8 cellular contexts compared by ENCODE assay signal in genomic region chr5:181243521-181244307, GRCh38. TPM values are rescaled to one million over a fixed set of nuclear protein-coding genes. Genes with fewer than 3 reads are reported as not detected.
DNase-seq lines count a peak whose midpoint lies in the region; ATAC-seq and TF ChIP-seq lines count a peak whose summit lies in the region.

Gene RACK1, minus strand, starts transcription at chr5:181243906. Its CDS starts 106 bp downstream, at chr5:181243800.

- POLR2A ChIA-PET in activated CD4-positive, alpha-beta memory T cell treated with anti-CD3 and anti-CD28 coated beads for 36 hours (lab: Charles Lee): interaction anchor here (0.8 to 12.0 kb wide), 9 partner anchors 9 to 412 kb away, joined by 3 to 100 read pairs (median 4); partner anchors contain the start of genes TRIM41, TRIM52 and TRIM7

- peak within 1 kb of the TSS; percentile 96 for H3K27ac ChIP-seq in HL-60 (replicated peaks)
- H3K27ac ChIP-seq in endodermal cell (ENCODE audit: low read depth, low read length): peak within 1 kb of the TSS; percentile 96

- intact Hi-C loops in activated CD4-positive, alpha-beta memory T cell treated with anti-CD3 and anti-CD28 coated beads for 36 hours (cut with micrococcal nuclease): loop anchor here (1.0 to 10.0 kb wide), 6 partner anchors 20 to 749 kb away; partner anchors contain the start of genes CNOT6, MGAT1, TRIM41 and TRIM7
- intact Hi-C loops in mucosa of descending colon (cut with DNase I, micrococcal nuclease): no loop called here

- peak within 1 kb of the TSS; percentile 98 for H3K4me3 Mint-ChIP-seq in activated CD4-positive, alpha-beta memory T cell treated with anti-CD3 and anti-CD28 coated beads for 36 hours
- H3K4me3 Mint-ChIP-seq in endodermal cell: peak within 1 kb of the TSS; percentile 100

- H3K4me1 ChIP-seq in endodermal cell (ENCODE audit: control insufficient read depth, insufficient read depth, low read length) (peaks cover 8% of the 10 kb centered on the region), mucosa of descending colon (ENCODE audit: low read depth) (peaks cover 31% of the 10 kb centered on the region)

- H3K36me3 ChIP-seq in endodermal cell (ENCODE audit: control insufficient read depth, insufficient read depth, low read length) (peaks cover 39% of the 10 kb centered on the region), mucosa of descending colon (ENCODE audit: low read depth) (peaks cover 4% of the 10 kb centered on the region)

- H3K27me3 ChIP-seq in HL-60 (ENCODE audit: insufficient read depth, poor library complexity, severe bottlenecking) (no peaks in the 10 kb centered on the region), endodermal cell (ENCODE audit: control insufficient read depth, insufficient read depth, low read length, poor library complexity, severe bottlenecking) (no peaks in the 10 kb centered on the region)

- H3K4me1 Mint-ChIP-seq in activated CD4-positive, alpha-beta memory T cell treated with anti-CD3 and anti-CD28 coated beads for 36 hours (ENCODE audit: low read depth): peaks cover 51% of the 10 kb centered on the region
- H3K4me1 Mint-ChIP-seq in endodermal cell: peaks cover 32% of the 10 kb centered on the region

- no peaks in the 10 kb centered on the region for H3K9me3 ChIP-seq in endodermal cell (ENCODE audit: control insufficient read depth, low read length)
- H3K9me3 ChIP-seq in mucosa of descending colon: no peaks in the 10 kb centered on the region

- H3K9ac ChIP-seq in endodermal cell (ENCODE audit: extremely low read depth, low read length, poor library complexity, severe bottlenecking): peak within 1 kb of the TSS; percentile 99

- peak within 1 kb of the TSS; percentile 99 for H3K27ac Mint-ChIP-seq in activated CD4-positive, alpha-beta memory T cell treated with anti-CD3 and anti-CD28 coated beads for 36 hours
- H3K27ac Mint-ChIP-seq in endodermal cell: peak within 1 kb of the TSS; percentile 99

- peaks cover 61% of the 10 kb centered on the region for H3K36me3 Mint-ChIP-seq in activated CD4-positive, alpha-beta memory T cell treated with anti-CD3 and anti-CD28 coated beads for 36 hours
- peaks cover 55% of the 10 kb centered on the region for H3K36me3 Mint-ChIP-seq in endodermal cell (ENCODE audit: low read depth)

- ATAC-seq in GM19455 (IDR thresholded peaks at IDR 0.05; ENCODE audit: unreplicated experiment) (peak; percentile 56), mucosa of descending colon (peak; percentile 71)

- WGBS in endodermal cell (ENCODE audit: insufficient coverage in 1 of 2, insufficient read length in 1 of 2), 2 experiments: 0% methylated on average over 40 to 52 of the region's 52 CpGs

- peak within 1 kb of the TSS; percentile 65 for H3K4me3 ChIP-seq in HL-60 (replicated peaks; ENCODE audit: insufficient read depth, low read length)
- peak within 1 kb of the TSS; percentile 98 for H3K4me3 ChIP-seq in endodermal cell (ENCODE audit: low read length)
- peak within 1 kb of the TSS; percentile 64 for H3K4me3 ChIP-seq in mucosa of descending colon

- DNase-seq in Ammon's horn (ENCODE audit: low spot score) (peak; percentile 92), HL-60 (ENCODE audit: low read depth in 1 of 2, low spot score in 1 of 2) (peak; percentile 90), endodermal cell (peak; percentile 95), mucosa of descending colon (peak; percentile 88 to 92 (median 91)), NCI-H2107 treated with DMSO at 0.1 percent for 48 hours (lab: John Stamatoyannopoulos, UW; ENCODE audit: unreplicated experiment) (no peak)
- DNase-seq in activated CD4-positive, alpha-beta memory T cell treated with anti-CD3 and anti-CD28 coated beads for 36 hours: peak; percentile 93
- DNase-seq in stimulated activated CD8-positive, alpha-beta memory T cell treated with anti-CD3 and anti-CD28 coated beads, Interleukin-4, amount 100 ng/mL, for 24 hours (ENCODE audit: low read depth): peak; percentile 82

- H3K27me3 Mint-ChIP-seq in activated CD4-positive, alpha-beta memory T cell treated with anti-CD3 and anti-CD28 coated beads for 36 hours: no peaks in the 10 kb centered on the region
- H3K27me3 Mint-ChIP-seq in endodermal cell (ENCODE audit: insufficient read depth): no peaks in the 10 kb centered on the region

- TF ChIP-seq CTCF in HL-60 (IDR thresholded peaks at IDR 0.05; ENCODE audit: insufficient read depth, low read length) (no peak), endodermal cell (conservative IDR thresholded peaks at IDR 0.05) (no peak), mucosa of descending colon (IDR thresholded peaks at IDR 0.05) (no peak)

- no peaks in the 10 kb centered on the region for H3K9me3 Mint-ChIP-seq in activated CD4-positive, alpha-beta memory T cell treated with anti-CD3 and anti-CD28 coated beads for 36 hours
- no peaks in the 10 kb centered on the region for H3K9me3 Mint-ChIP-seq in endodermal cell

- CTCF ChIA-PET in activated CD4-positive, alpha-beta memory T cell treated with anti-CD3 and anti-CD28 coated beads for 36 hours (lab: Charles Lee): interaction anchor here (0.6 to 1.3 kb wide), 5 partner anchors 14 to 59 kb away, joined by 3 to 5 read pairs (median 4); no protein-coding TSS in a partner anchor

RNA-seq across cellular contexts. Expression of gene RACK1, which starts in this region (rescaled TPM):
- total RNA-seq in activated CD4-positive, alpha-beta memory T cell treated with anti-CD3 and anti-CD28 coated beads for 36 hours: 1,000 to 10,000 TPM; 2,635 to 2,697 TPM
- 1,000 to 10,000 TPM; 1,942 to 1,975 TPM for total RNA-seq in endodermal cell
- polyA plus RNA-seq in endodermal cell (2013, experiment 1 of 2): 2,359 TPM
- polyA plus RNA-seq in endodermal cell (2013, experiment 2 of 2): 2,067 TPM
- 1,000 to 10,000 TPM; 1,078 to 1,367 (median 1,218) TPM for total RNA-seq in mucosa of descending colon
